ENCODE assay signal across 15 cellular contexts in genomic region chrX:53356186-53356585, GRCh38.
DNase-seq lines count a peak whose midpoint lies in the region; ATAC-seq, FAIRE-seq and TF ChIP-seq lines count a peak whose summit lies in the region.
"Had no signal": no experiment of that assay in that cellular context is flagged by ENCODE, and none has a peak within 500 bp of the region (broad histone marks: within the 10 kb centered on the region; RNA-seq: fewer than 3 reads in every experiment).

No MANE protein-coding gene starts in this region.

- no peaks in the 10 kb centered on the region for H3K27me3 ChIP-seq in Karpas-422 (ENCODE audit: low read length)
- no peaks in the 10 kb centered on the region for H3K27me3 ChIP-seq in GM12878 (replicated peaks in 1 of 2; ENCODE audit: control insufficient read depth in 2 of 2, insufficient read depth in 2 of 2, low read length in 1 of 2)
- no peaks in the 10 kb centered on the region for H3K27me3 ChIP-seq in trophoblast cell (ENCODE audit: insufficient read depth, low read length)
- no peaks in the 10 kb centered on the region for H3K27me3 ChIP-seq in ovary
- H3K27me3 ChIP-seq in aorta (ENCODE audit: control insufficient read depth in 1 of 2, insufficient read depth in 2 of 2, low read length in 1 of 2): no peaks in the 10 kb centered on the region

- no peak overlapping the region for H2AK5ac ChIP-seq in trophoblast cell (ENCODE audit: low read length)

- no peaks in the 10 kb centered on the region for H3K79me1 ChIP-seq in trophoblast cell (ENCODE audit: low read length)

- H3K27ac ChIP-seq in Karpas-422 (ENCODE audit: low read length): no peak overlapping the region
- H3K27ac ChIP-seq in GM12878 (ENCODE audit: control insufficient read depth, insufficient read depth): no peak overlapping the region
- no peak overlapping the region for H3K27ac ChIP-seq in trophoblast cell (ENCODE audit: low read depth, low read length)
- no peak overlapping the region for H3K27ac ChIP-seq in ovary
- no peak overlapping the region for H3K27ac ChIP-seq in aorta (ENCODE audit: low read depth in 1 of 2, low read length in 2 of 2)

- no peaks in the 10 kb centered on the region for H4K20me1 ChIP-seq in Karpas-422 (ENCODE audit: insufficient read depth, low read depth, low read length)
- no peaks in the 10 kb centered on the region for H4K20me1 ChIP-seq in GM12878 (ENCODE audit: control insufficient read depth, insufficient read depth)

- intact Hi-C loops in activated CD8-positive, alpha-beta T cell treated with anti-CD3 and anti-CD28 coated beads for 36 hours (cut with micrococcal nuclease): no loop called here
- intact Hi-C loops in GM12878 (cut with micrococcal nuclease; ENCODE audit: unreplicated experiment) (no loop called here), ovary (cut with DNase I) (no loop called here), aorta (cut with DNase I) (no loop called here)

- no peak overlapping the region for H3K4me3 Mint-ChIP-seq in activated CD8-positive, alpha-beta T cell treated with anti-CD3 and anti-CD28 coated beads for 36 hours
- no peak overlapping the region for H3K4me3 Mint-ChIP-seq in activated CD8-positive, alpha-beta T cell treated with anti-CD3 and anti-CD28 coated beads, Interleukin-2, amount 10 ng/mL, durations not matched to agents 7 days and 5 days
- H3K4me3 Mint-ChIP-seq: B cell, naive B cell, type B pancreatic cell had no signal

- H4K8ac ChIP-seq in trophoblast cell (ENCODE audit: low read depth, low read length): no peak overlapping the region

- no TSS peak for BruUV-seq in GM12878 (replicated peaks; lab: Mats Ljungman, UMichigan)

- H3K9me3 ChIP-seq in Karpas-422 (ENCODE audit: low read length): no peaks in the 10 kb centered on the region
- H3K9me3 ChIP-seq in GM12878 (replicated peaks; ENCODE audit: control insufficient read depth, insufficient read depth, low read length): no peaks in the 10 kb centered on the region; the same call in 2 of the 3 replicates
- no peaks in the 10 kb centered on the region for H3K9me3 ChIP-seq in trophoblast cell (ENCODE audit: insufficient read depth, low read depth, low read length)
- H3K9me3 ChIP-seq in ovary: no peaks in the 10 kb centered on the region
- no peaks in the 10 kb centered on the region for H3K9me3 ChIP-seq in aorta (ENCODE audit: control insufficient read depth, low read length)

- H4K12ac ChIP-seq in trophoblast cell (ENCODE audit: low read depth, low read length): no peak overlapping the region

- H3K27me3 Mint-ChIP-seq in activated CD8-positive, alpha-beta T cell treated with anti-CD3 and anti-CD28 coated beads for 36 hours: no peaks in the 10 kb centered on the region
- no peaks in the 10 kb centered on the region for H3K27me3 Mint-ChIP-seq in activated CD8-positive, alpha-beta T cell treated with anti-CD3 and anti-CD28 coated beads, Interleukin-2, amount 10 ng/mL, durations not matched to agents 7 days and 5 days (ENCODE audit: low read depth)
- H3K27me3 Mint-ChIP-seq: B cell, type B pancreatic cell had no signal

- no peak for TF ChIP-seq RAD21 in GM12878 (IDR thresholded peaks at IDR 0.05; ENCODE audit: insufficient read depth, low read depth, low read length)

- in situ Hi-C loops in GM12878 (cut with MboI): no loop called here

- H3K9me3 Mint-ChIP-seq in activated CD8-positive, alpha-beta T cell treated with anti-CD3 and anti-CD28 coated beads for 36 hours: no peaks in the 10 kb centered on the region
- no peaks in the 10 kb centered on the region for H3K9me3 Mint-ChIP-seq in activated CD8-positive, alpha-beta T cell treated with anti-CD3 and anti-CD28 coated beads, Interleukin-2, amount 10 ng/mL, durations not matched to agents 7 days and 5 days (ENCODE audit: insufficient read depth)
- H3K9me3 Mint-ChIP-seq: type B pancreatic cell had no signal

- H3K18ac ChIP-seq in trophoblast cell (ENCODE audit: low read length): no peak overlapping the region

- H3K36me3 Mint-ChIP-seq in activated CD8-positive, alpha-beta T cell treated with anti-CD3 and anti-CD28 coated beads for 36 hours (ENCODE audit: low read depth): no peaks in the 10 kb centered on the region
- no peaks in the 10 kb centered on the region for H3K36me3 Mint-ChIP-seq in activated CD8-positive, alpha-beta T cell treated with anti-CD3 and anti-CD28 coated beads, Interleukin-2, amount 10 ng/mL, durations not matched to agents 7 days and 5 days (ENCODE audit: low read depth)
- H3K36me3 Mint-ChIP-seq: type B pancreatic cell had no signal

- no peak overlapping the region for H2BK120ac ChIP-seq in trophoblast cell (ENCODE audit: insufficient read depth, low read length, poor library complexity)

- H3K4ac ChIP-seq in trophoblast cell (ENCODE audit: low read depth, low read length): no peak overlapping the region

- CTCF ChIA-PET in activated CD8-positive, alpha-beta T cell treated with anti-CD3 and anti-CD28 coated beads for 36 hours (lab: Charles Lee): interaction anchor here (1.3 to 1.4 kb wide), 2 partner anchors 38 to 126 kb away, joined by 3 to 4 read pairs; no protein-coding TSS in a partner anchor
- CTCF ChIA-PET in activated CD8-positive, alpha-beta T cell treated with anti-CD3 and anti-CD28 coated beads, Interleukin-2, amount 10 ng/mL, durations not matched to agents 7 days and 5 days (lab: Charles Lee): no interaction called here
- CTCF ChIA-PET in GM12878 (lab: Yijun Ruan, JAX): interaction anchor here (1.2 kb wide), 1 partner anchor 39 kb away, joined by 4 read pairs; no protein-coding TSS in a partner anchor

- H3K9me2 ChIP-seq in Karpas-422 (replicated peaks; ENCODE audit: insufficient read depth, low read length): no peaks in the 10 kb centered on the region

- H3K79me2 ChIP-seq in Karpas-422 (ENCODE audit: low read length): no peaks in the 10 kb centered on the region
- no peaks in the 10 kb centered on the region for H3K79me2 ChIP-seq in GM12878 (ENCODE audit: control insufficient read depth, insufficient read depth, low read length)
- H3K79me2 ChIP-seq in trophoblast cell (ENCODE audit: control insufficient read depth, insufficient read depth, low read length, poor library complexity): no peaks in the 10 kb centered on the region

- H3K14ac ChIP-seq in trophoblast cell (ENCODE audit: low read length): no peak overlapping the region

- no peak for ATAC-seq in activated CD8-positive, alpha-beta T cell treated with anti-CD3 and anti-CD28 coated beads for 36 hours
- ATAC-seq in activated CD8-positive, alpha-beta T cell treated with anti-CD3 and anti-CD28 coated beads, Interleukin-2, amount 10 ng/mL, durations not matched to agents 7 days and 5 days: no peak
- ATAC-seq in GM12878: peak; percentile 37; the same call in 2 of the 3 replicates
- ATAC-seq in aorta (ENCODE audit: low FRiP score): no peak
- no peak for ATAC-seq in GM21381 (IDR thresholded peaks at IDR 0.05; ENCODE audit: unreplicated experiment)

- TF ChIP-seq EP300 in GM12878 (IDR thresholded peaks at IDR 0.05; ENCODE audit: borderline replicate concordance in 1 of 2, control insufficient read depth in 1 of 2, low read depth in 2 of 2, low read length in 2 of 2) (no peak), ovary (IDR thresholded peaks at IDR 0.05) (no peak)

- H2BK5ac ChIP-seq in trophoblast cell (ENCODE audit: low read depth, low read length, poor library complexity): no peak overlapping the region

- no peak for TF ChIP-seq POLR2A in GM12878 (IDR thresholded peaks at IDR 0.05; ENCODE audit: low read depth, low read length)
- TF ChIP-seq POLR2A in ovary (IDR thresholded peaks at IDR 0.05): no peak

- FAIRE-seq in GM12878 (lab: Jason Lieb, UNC): no peak

- H3K4me3 ChIP-seq in Karpas-422 (ENCODE audit: low read length): no peak overlapping the region
- no peak overlapping the region for H3K4me3 ChIP-seq in GM12878
- no peak overlapping the region for H3K4me3 ChIP-seq in trophoblast cell (ENCODE audit: low read depth, low read length)
- no peak overlapping the region for H3K4me3 ChIP-seq in ovary
- no peak overlapping the region for H3K4me3 ChIP-seq in aorta (ENCODE audit: low read length in 2 of 2)

- peak; percentile 9 for DNase-seq in activated CD8-positive, alpha-beta T cell treated with anti-CD3 and anti-CD28 coated beads for 36 hours
- no peak for DNase-seq in activated CD8-positive, alpha-beta T cell treated with anti-CD3 and anti-CD28 coated beads, Interleukin-2, amount 10 ng/mL, durations not matched to agents 7 days and 5 days
- DNase-seq in Karpas-422 (peak; percentile 88), GM12878 (ENCODE audit: low read depth, low spot score) (no peak), trophoblast cell (peak; percentile 17 to 66), ovary (no peak), aorta (no peak)
- DNase-seq: activated gamma-delta T cell treated with Interleukin-2 at 50 U/mL for 16 hours, GF-D8, kidney glomerular epithelial cell, naive B cell, NCI-H1930 had no signal

- no peak overlapping the region for H4K91ac ChIP-seq in trophoblast cell (ENCODE audit: low read depth, low read length)

- RAD21 ChIA-PET in GM12878 (lab: Charles Lee; ENCODE audit: unreplicated experiment): no interaction called here

- no peak overlapping the region for H2BK12ac ChIP-seq in trophoblast cell (ENCODE audit: low read length)

- 50% methylated on average over 14 of the region's 14 CpGs for WGBS in GM12878 (ENCODE audit: insufficient coverage, insufficient replicate concordance, low lambda C conversion rate, missing lambda C conversion rate)
- WGBS in trophoblast cell (ENCODE audit: extremely low coverage, insufficient coverage, insufficient read length): no CpG with 5 or more reads among the region's 14 CpGs
- WGBS in ovary, 3 donors: 44 to 56% (median 50%) methylated on average over 14 of the region's 14 CpGs
- 47 to 63% methylated on average over 14 of the region's 14 CpGs for WGBS in aorta, 2 donors

- H3K9ac ChIP-seq in Karpas-422 (ENCODE audit: low read length) (no peak overlapping the region), GM12878 (ENCODE audit: control insufficient read depth, insufficient read depth, low read length) (no peak overlapping the region), trophoblast cell (ENCODE audit: low read length) (no peak overlapping the region)

- H3K4me1 ChIP-seq in Karpas-422 (ENCODE audit: low read length) (no peaks in the 10 kb centered on the region), GM12878 (ENCODE audit: control insufficient read depth, insufficient read depth, low read length) (no peaks in the 10 kb centered on the region), trophoblast cell (ENCODE audit: control insufficient read depth in 1 of 2, insufficient read depth in 2 of 2, low read length in 2 of 2) (no peaks in the 10 kb centered on the region), ovary (ENCODE audit: insufficient read depth) (no peaks in the 10 kb centered on the region), aorta (ENCODE audit: control insufficient read depth in 1 of 2, insufficient read depth in 2 of 2, low read length in 2 of 2) (no peaks in the 10 kb centered on the region)

- POLR2A ChIA-PET in activated CD8-positive, alpha-beta T cell treated with anti-CD3 and anti-CD28 coated beads for 36 hours (lab: Charles Lee): no interaction called here
- POLR2A ChIA-PET in activated CD8-positive, alpha-beta T cell treated with anti-CD3 and anti-CD28 coated beads, Interleukin-2, amount 10 ng/mL, durations not matched to agents 7 days and 5 days (lab: Charles Lee): no interaction called here
- POLR2A ChIA-PET in GM12878 (lab: Charles Lee): interaction anchor here (0.6 kb wide), 1 partner anchor 18 kb away, joined by 4 read pairs; no protein-coding TSS in a partner anchor

- H3K27ac Mint-ChIP-seq in activated CD8-positive, alpha-beta T cell treated with anti-CD3 and anti-CD28 coated beads for 36 hours: no peak overlapping the region
- no peak overlapping the region for H3K27ac Mint-ChIP-seq in activated CD8-positive, alpha-beta T cell treated with anti-CD3 and anti-CD28 coated beads, Interleukin-2, amount 10 ng/mL, durations not matched to agents 7 days and 5 days
- H3K27ac Mint-ChIP-seq: B cell, naive B cell, type B pancreatic cell had no signal

- no peak overlapping the region for H3K23ac ChIP-seq in trophoblast cell (ENCODE audit: low read length)

- H3K4me1 Mint-ChIP-seq in activated CD8-positive, alpha-beta T cell treated with anti-CD3 and anti-CD28 coated beads for 36 hours (ENCODE audit: low read depth): no peaks in the 10 kb centered on the region
- H3K4me1 Mint-ChIP-seq in activated CD8-positive, alpha-beta T cell treated with anti-CD3 and anti-CD28 coated beads, Interleukin-2, amount 10 ng/mL, durations not matched to agents 7 days and 5 days (ENCODE audit: low read depth): no peaks in the 10 kb centered on the region
- H3K4me1 Mint-ChIP-seq: B cell, naive B cell had no signal

- H3K36me3 ChIP-seq in Karpas-422 (ENCODE audit: insufficient read depth, low read length): no peaks in the 10 kb centered on the region
- no peaks in the 10 kb centered on the region for H3K36me3 ChIP-seq in GM12878 (ENCODE audit: control insufficient read depth in 2 of 2, insufficient read depth in 2 of 2, low read length in 1 of 2)
- H3K36me3 ChIP-seq in trophoblast cell (ENCODE audit: control insufficient read depth in 1 of 2, insufficient read depth in 2 of 2, low read length in 2 of 2): no peaks in the 10 kb centered on the region
- no peaks in the 10 kb centered on the region for H3K36me3 ChIP-seq in ovary
- no peaks in the 10 kb centered on the region for H3K36me3 ChIP-seq in aorta (ENCODE audit: control insufficient read depth in 1 of 2, insufficient read depth in 2 of 2, low read length in 1 of 2)

- SMC1A ChIA-PET in GM12878 (lab: Charles Lee; ENCODE audit: uncharacterized antibody, unreplicated experiment): no interaction called here

- TF ChIP-seq CTCF in activated CD8-positive, alpha-beta T cell treated with anti-CD3 and anti-CD28 coated beads for 36 hours (IDR thresholded peaks at IDR 0.05): no peak
- TF ChIP-seq CTCF in GM12878 (IDR thresholded peaks at IDR 0.05 in 2 of 3, conservative IDR thresholded peaks at IDR 0.05 in 1 of 3; ENCODE audit: control insufficient read depth in 2 of 3, extremely low read depth in 1 of 3, insufficient read depth in 1 of 3, low read depth in 3 of 3, low read length in 3 of 3) (no peak), ovary (IDR thresholded peaks at IDR 0.05) (no peak)

- H2AFZ ChIP-seq in Karpas-422 (ENCODE audit: low read length) (no peak overlapping the region), GM12878 (ENCODE audit: control insufficient read depth, low read depth, low read length) (no peak overlapping the region), trophoblast cell (ENCODE audit: insufficient read depth, low read length, poor library complexity) (no peak overlapping the region)

- H3K4me2 ChIP-seq in Karpas-422 (ENCODE audit: low read depth, low read length, poor library complexity, severe bottlenecking): no peak overlapping the region
- no peak overlapping the region for H3K4me2 ChIP-seq in GM12878 (ENCODE audit: control insufficient read depth, insufficient read depth)
- no peak overlapping the region for H3K4me2 ChIP-seq in trophoblast cell (ENCODE audit: low read length)

Comparison
In these comparisons a context has a peak if more than half of its experiments do, and no peak if none do; other contexts are left out.
1. DNase-seq: peak in activated CD8-positive, alpha-beta T cell treated with anti-CD3 and anti-CD28 coated beads for 36 hours (single experiment), Karpas-422 (single experiment) and trophoblast cell (2 of 2); none in activated CD8-positive, alpha-beta T cell treated with anti-CD3 and anti-CD28 coated beads, Interleukin-2, amount 10 ng/mL, durations not matched to agents 7 days and 5 days (single experiment), GM12878 (single experiment), ovary (0 of 5) and aorta (0 of 2).